2 cellular contexts compared by ENCODE assay signal in the genomic region with DNA sequence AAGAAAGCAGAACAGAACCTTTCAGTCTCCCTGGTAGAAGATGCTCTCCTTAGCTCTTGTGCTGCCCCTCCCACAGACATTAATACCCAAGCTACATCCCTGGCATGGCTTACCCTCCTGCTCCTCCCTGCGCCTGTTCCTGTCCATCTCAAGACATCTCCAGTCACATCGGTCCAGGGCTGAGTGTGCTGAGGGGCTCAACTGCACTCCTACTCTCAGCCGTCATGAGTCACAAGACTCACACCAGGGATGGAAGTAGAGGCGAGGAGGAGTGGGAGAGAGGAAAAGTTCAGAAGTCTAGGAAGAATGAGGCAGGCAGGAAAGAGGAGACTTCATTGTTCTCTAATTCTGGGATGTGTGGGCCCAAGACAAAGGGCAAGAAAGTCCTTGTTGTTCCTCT.
TF ChIP-seq lines count a peak whose summit lies in the region.

No MANE protein-coding gene starts in this region.

TF ChIP-seq in endothelial cell of umbilical vein, 7 proteins besides CTCF, POLR2A, EP300 and RAD21:
- TF ChIP-seq FOS (IDR thresholded peaks at IDR 0.05; ENCODE audit: borderline replicate concordance, insufficient read depth, low read length) (peak; percentile 9), POLR2AphosphoS5 (IDR thresholded peaks at IDR 0.05; ENCODE audit: insufficient read depth, low read depth, low read length) (no peak)

TF ChIP-seq in HepG2, 621 proteins besides CTCF, POLR2A, EP300 and RAD21:
- TF ChIP-seq RELA (CRISPR knock-in tag; IDR thresholded peaks at IDR 0.05) (no peak), E2F1 (CRISPR knock-in tag; IDR thresholded peaks at IDR 0.05) (no peak), GATA4 (IDR thresholded peaks at IDR 0.05; ENCODE audit: borderline replicate concordance, low read depth) (no peak), KIAA2018 (CRISPR knock-in tag; IDR thresholded peaks at IDR 0.05; ENCODE audit: borderline replicate concordance) (no peak), ZEB1 (IDR thresholded peaks at IDR 0.05; ENCODE audit: insufficient replicate concordance, low read depth) (no peak), TAF1 (CRISPR knock-in tag; IDR thresholded peaks at IDR 0.05) (no peak), ZNF646 (CRISPR knock-in tag; IDR thresholded peaks at IDR 0.05) (no peak), ELF4 (CRISPR knock-in tag; IDR thresholded peaks at IDR 0.05; ENCODE audit: borderline replicate concordance) (no peak), ZNF496 (CRISPR knock-in tag; IDR thresholded peaks at IDR 0.05; ENCODE audit: insufficient replicate concordance) (no peak), ZNF563 (CRISPR knock-in tag; IDR thresholded peaks at IDR 0.05) (no peak), NKX3-1 (CRISPR knock-in tag; IDR thresholded peaks at IDR 0.05) (no peak), ASH2L (IDR thresholded peaks at IDR 0.05; ENCODE audit: insufficient read length, low read depth, low read length) (no peak), TGIF2 (CRISPR knock-in tag; IDR thresholded peaks at IDR 0.05) (no peak)
- TF ChIP-seq, protein P1, sequence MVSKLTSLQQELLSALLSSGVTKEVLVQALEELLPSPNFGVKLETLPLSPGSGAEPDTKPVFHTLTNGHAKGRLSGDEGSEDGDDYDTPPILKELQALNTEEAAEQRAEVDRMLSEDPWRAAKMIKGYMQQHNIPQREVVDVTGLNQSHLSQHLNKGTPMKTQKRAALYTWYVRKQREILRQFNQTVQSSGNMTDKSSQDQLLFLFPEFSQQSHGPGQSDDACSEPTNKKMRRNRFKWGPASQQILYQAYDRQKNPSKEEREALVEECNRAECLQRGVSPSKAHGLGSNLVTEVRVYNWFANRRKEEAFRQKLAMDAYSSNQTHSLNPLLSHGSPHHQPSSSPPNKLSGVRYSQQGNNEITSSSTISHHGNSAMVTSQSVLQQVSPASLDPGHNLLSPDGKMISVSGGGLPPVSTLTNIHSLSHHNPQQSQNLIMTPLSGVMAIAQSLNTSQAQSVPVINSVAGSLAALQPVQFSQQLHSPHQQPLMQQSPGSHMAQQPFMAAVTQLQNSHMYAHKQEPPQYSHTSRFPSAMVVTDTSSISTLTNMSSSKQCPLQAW (CRISPR knock-in tag; IDR thresholded peaks at IDR 0.05), result no peak
